Comparison of ENCODE assay signal across 22 cellular contexts in genomic region chr17:35847633-35848373, GRCh38. TPM values are rescaled to one million over a fixed set of nuclear protein-coding genes. Genes with fewer than 3 reads are reported as not detected.
DNase-seq lines count a peak whose midpoint lies in the region; ATAC-seq and TF ChIP-seq lines count a peak whose summit lies in the region.
"Had no signal": no experiment of that assay in that cellular context is flagged by ENCODE, and none has a peak within 500 bp of the region (broad histone marks: within the 10 kb centered on the region; RNA-seq: fewer than 3 reads in every experiment).

No MANE protein-coding gene starts in this region.

- POLR2A ChIA-PET in activated CD4-positive, alpha-beta T cell treated with anti-CD3 and anti-CD28 coated beads for 36 hours (lab: Charles Lee): interaction anchor here (0.9 kb wide), 1 partner anchor 84 kb away, joined by 3 read pairs; no protein-coding TSS in a partner anchor
- POLR2A ChIA-PET in HEK293 (lab: Yijun Ruan, JAX): interaction anchor here (0.6 kb wide), 1 partner anchor 128 kb away, joined by 3 read pairs; no protein-coding TSS in a partner anchor
- POLR2A ChIA-PET in naive thymus-derived CD4-positive, alpha-beta T cell (lab: Charles Lee): no interaction called here

- H3K27me3 ChIP-seq in naive thymus-derived CD4-positive, alpha-beta T cell (ENCODE audit: control insufficient read depth in 2 of 2, insufficient read depth in 2 of 2, low read length in 2 of 2): no peaks in the 10 kb centered on the region
- no peaks in the 10 kb centered on the region for H3K27me3 ChIP-seq in breast epithelium
- H3K27me3 ChIP-seq: colonic mucosa, ovary, transverse colon had no signal

- H3K9me3 ChIP-seq in HEK293 (ENCODE audit: control insufficient read depth, insufficient read depth, low read depth, low read length) (no peaks in the 10 kb centered on the region), breast epithelium (no peaks in the 10 kb centered on the region)
- H3K9me3 ChIP-seq in naive thymus-derived CD4-positive, alpha-beta T cell (ENCODE audit: control insufficient read depth in 2 of 3, low read length in 3 of 3): no peaks in the 10 kb centered on the region
- H3K9me3 ChIP-seq: colonic mucosa, ovary, transverse colon had no signal

- H3K36me3 Mint-ChIP-seq in activated CD4-positive, alpha-beta T cell treated with anti-CD3 and anti-CD28 coated beads for 36 hours (ENCODE audit: low read depth): peaks cover 50% of the 10 kb centered on the region
- H3K36me3 Mint-ChIP-seq in activated naive CD8-positive, alpha-beta T cell treated with anti-CD3 and anti-CD28 coated beads, Interleukin-2, amount 50 U/mL, for 24 hours (ENCODE audit: low read depth): peaks cover 48% of the 10 kb centered on the region
- H3K36me3 Mint-ChIP-seq in naive thymus-derived CD4-positive, alpha-beta T cell: peaks cover 9 to 35% (median 30%) of the 10 kb centered on the region in 5 donors

- TF ChIP-seq CTCF in HEK293 (tag by site-specific recombination; IDR thresholded peaks at IDR 0.05) (no peak), breast epithelium (IDR thresholded peaks at IDR 0.05) (no peak)

- DNase-seq in activated CD4-positive, alpha-beta T cell treated with anti-CD3 and anti-CD28 coated beads for 36 hours: no peak
- no peak for DNase-seq in activated CD4-positive, alpha-beta T cell treated with anti-CD3 and anti-CD28 coated beads for 4 hours
- DNase-seq in activated naive CD8-positive, alpha-beta T cell treated with anti-CD3 and anti-CD28 coated beads, Interleukin-2, amount 50 U/mL, for 24 hours: no peak
- no peak for DNase-seq in naive thymus-derived CD4-positive, alpha-beta T cell
- no peak for DNase-seq in NCI-H446 treated with DMSO at 0.1 percent for 48 hours (lab: John Stamatoyannopoulos, UW)
- DNase-seq in NCI-H1105 (lab: John Stamatoyannopoulos, UW): no peak
- no peak for DNase-seq in breast epithelium (ENCODE audit: low spot score in 2 of 2)
- DNase-seq: activated CD4-positive, CD25-positive, alpha-beta regulatory T cell; amygdala; CD4-positive, CD25-positive, alpha-beta regulatory T cell; colonic mucosa; erythroblast; GM23248; NCI-H187; NCI-H524; ovary; PC-9; stimulated activated CD4-positive, alpha-beta T cell treated with anti-CD3 and anti-CD28 coated beads, Interleukin-4, amount 100 ng/mL, for 4 hours; transverse colon had no signal

- H3K27ac Mint-ChIP-seq in activated CD4-positive, alpha-beta T cell treated with anti-CD3 and anti-CD28 coated beads for 36 hours: peak overlapping the region; percentile 41
- peak overlapping the region; percentile 5 for H3K27ac Mint-ChIP-seq in activated naive CD8-positive, alpha-beta T cell treated with anti-CD3 and anti-CD28 coated beads, Interleukin-2, amount 50 U/mL, for 24 hours
- peak overlapping the region in 7 of 9 donors; percentile 6 to 24 (median 20) for H3K27ac Mint-ChIP-seq in naive thymus-derived CD4-positive, alpha-beta T cell

- H3K4me1 Mint-ChIP-seq in activated CD4-positive, alpha-beta T cell treated with anti-CD3 and anti-CD28 coated beads for 36 hours: peaks cover 9% of the 10 kb centered on the region
- H3K4me1 Mint-ChIP-seq in activated naive CD8-positive, alpha-beta T cell treated with anti-CD3 and anti-CD28 coated beads, Interleukin-2, amount 50 U/mL, for 24 hours: peaks cover 6% of the 10 kb centered on the region
- H3K4me1 Mint-ChIP-seq in naive thymus-derived CD4-positive, alpha-beta T cell: peaks cover 0 to 16% (median 5%) of the 10 kb centered on the region in 7 donors

- intact Hi-C loops in activated CD4-positive, alpha-beta T cell treated with anti-CD3 and anti-CD28 coated beads for 36 hours (cut with DNase I, micrococcal nuclease): loop anchor here in 1 of 2 experiments (2.0 to 5.0 kb wide), 2 partner anchors 31 to 159 kb away; no protein-coding TSS in a partner anchor
- intact Hi-C loops in naive thymus-derived CD4-positive, alpha-beta T cell (cut with micrococcal nuclease): loop anchor here in 1 of 2 donors (2.0 to 5.0 kb wide), 3 partner anchors 44 to 119 kb away; no protein-coding TSS in a partner anchor
- intact Hi-C loops in breast epithelium (cut with DNase I; ENCODE audit: low total_unique reads): no loop called here

- CTCF ChIA-PET in activated CD4-positive, alpha-beta T cell treated with anti-CD3 and anti-CD28 coated beads for 36 hours (lab: Charles Lee): interaction anchor here (0.8 to 3.3 kb wide), 18 partner anchors 9 to 873 kb away, joined by 3 to 17 read pairs (median 4); partner anchors contain the start of gene CCL5
- CTCF ChIA-PET in HEK293 (lab: Yijun Ruan, JAX): interaction anchor here (0.5 to 3.4 kb wide), 15 partner anchors 10 to 635 kb away, joined by 3 to 25 read pairs (median 5); no protein-coding TSS in a partner anchor
- CTCF ChIA-PET in naive thymus-derived CD4-positive, alpha-beta T cell (lab: Charles Lee): no interaction called here

- no peak for ATAC-seq in activated CD4-positive, alpha-beta T cell treated with anti-CD3 and anti-CD28 coated beads for 36 hours
- ATAC-seq in activated naive CD8-positive, alpha-beta T cell treated with anti-CD3 and anti-CD28 coated beads, Interleukin-2, amount 50 U/mL, for 24 hours: no peak
- ATAC-seq in naive thymus-derived CD4-positive, alpha-beta T cell: no peak

- H3K9me3 Mint-ChIP-seq in activated CD4-positive, alpha-beta T cell treated with anti-CD3 and anti-CD28 coated beads for 36 hours (ENCODE audit: low read depth): no peaks in the 10 kb centered on the region
- no peaks in the 10 kb centered on the region for H3K9me3 Mint-ChIP-seq in activated naive CD8-positive, alpha-beta T cell treated with anti-CD3 and anti-CD28 coated beads, Interleukin-2, amount 50 U/mL, for 24 hours
- H3K9me3 Mint-ChIP-seq in naive thymus-derived CD4-positive, alpha-beta T cell: no peaks in the 10 kb centered on the region
- H3K9me3 Mint-ChIP-seq: CD4-positive, CD25-positive, alpha-beta regulatory T cell had no signal

- peak overlapping the region; percentile 25; the same call in 1 of the 2 replicates for H3K27ac ChIP-seq in HEK293 (ENCODE audit: extremely low read depth, low read depth, low read length)
- no peak overlapping the region for H3K27ac ChIP-seq in naive thymus-derived CD4-positive, alpha-beta T cell (ENCODE audit: low read depth, low read length)
- no peak overlapping the region for H3K27ac ChIP-seq in breast epithelium
- H3K27ac ChIP-seq: colonic mucosa, GM23248, ovary, PC-9, transverse colon had no signal

- H3K4me3 Mint-ChIP-seq in activated CD4-positive, alpha-beta T cell treated with anti-CD3 and anti-CD28 coated beads for 36 hours: no peak overlapping the region
- no peak overlapping the region for H3K4me3 Mint-ChIP-seq in activated naive CD8-positive, alpha-beta T cell treated with anti-CD3 and anti-CD28 coated beads, Interleukin-2, amount 50 U/mL, for 24 hours
- no peak overlapping the region for H3K4me3 Mint-ChIP-seq in naive thymus-derived CD4-positive, alpha-beta T cell
- H3K4me3 Mint-ChIP-seq: CD4-positive, CD25-positive, alpha-beta regulatory T cell had no signal

- H3K36me3 ChIP-seq in HEK293 (ENCODE audit: control insufficient read depth in 2 of 2, insufficient read depth in 1 of 2, low read length in 2 of 2) (peaks cover 94 to 98% of the 10 kb centered on the region in 2 experiments), breast epithelium (no peaks in the 10 kb centered on the region)
- H3K36me3 ChIP-seq in naive thymus-derived CD4-positive, alpha-beta T cell (ENCODE audit: control insufficient read depth in 2 of 3, insufficient read depth in 3 of 3, low read length in 3 of 3): peaks cover 22 to 45% (median 24%) of the 10 kb centered on the region in 3 experiments
- H3K36me3 ChIP-seq: ovary had no signal

- H3K4me3 ChIP-seq in HEK293 (ENCODE audit: low read depth, low read length) (no peak overlapping the region), breast epithelium (no peak overlapping the region)
- no peak overlapping the region for H3K4me3 ChIP-seq in naive thymus-derived CD4-positive, alpha-beta T cell (ENCODE audit: low read length)
- H3K4me3 ChIP-seq: colonic mucosa, GM23248, ovary, PC-9, transverse colon had no signal

- H3K4me1 ChIP-seq in HEK293 (ENCODE audit: control insufficient read depth, insufficient read depth, low read length) (no peaks in the 10 kb centered on the region), breast epithelium (no peaks in the 10 kb centered on the region)
- peaks cover 0 to 13% of the 10 kb centered on the region in 2 donors for H3K4me1 ChIP-seq in naive thymus-derived CD4-positive, alpha-beta T cell (ENCODE audit: control insufficient read depth in 2 of 2, insufficient read depth in 2 of 2, low read length in 2 of 2)
- H3K4me1 ChIP-seq: colonic mucosa, transverse colon had no signal

- TF ChIP-seq POLR2A in breast epithelium (IDR thresholded peaks at IDR 0.05): no peak

- H3K27me3 Mint-ChIP-seq in activated CD4-positive, alpha-beta T cell treated with anti-CD3 and anti-CD28 coated beads for 36 hours: no peaks in the 10 kb centered on the region
- no peaks in the 10 kb centered on the region for H3K27me3 Mint-ChIP-seq in activated naive CD8-positive, alpha-beta T cell treated with anti-CD3 and anti-CD28 coated beads, Interleukin-2, amount 50 U/mL, for 24 hours
- H3K27me3 Mint-ChIP-seq in naive thymus-derived CD4-positive, alpha-beta T cell: no peaks in the 10 kb centered on the region
- H3K27me3 Mint-ChIP-seq: CD4-positive, CD25-positive, alpha-beta regulatory T cell had no signal

TF ChIP-seq in HEK293, 187 proteins besides CTCF, POLR2A, EP300 and RAD21 (continues in another document):
- 0 out of 2 replicates have a peak, but pooled peaks have one; percentile 35 for TF ChIP-seq KLF9 (tag by site-specific recombination; IDR thresholded peaks at IDR 0.05; ENCODE audit: low read depth)

RNA-seq across cellular contexts. Expression of gene HEATR9, which starts 20.9 kb away (rescaled TPM):
- under 1 TPM in 1 of 2 experiments, not detected in 1; 0.18 TPM for total RNA-seq in activated CD4-positive, alpha-beta T cell treated with anti-CD3 and anti-CD28 coated beads for 36 hours
- total RNA-seq in naive thymus-derived CD4-positive, alpha-beta T cell: 1 to 10 TPM in 1 of 5 experiments, under 1 TPM in 1, not detected in 3; 0.22 to 1.9 TPM
- under 1 TPM in 1 of 2 donors, not detected in 1; 0.09 TPM for polyA plus RNA-seq in naive thymus-derived CD4-positive, alpha-beta T cell
- total RNA-seq in breast epithelium: under 1 TPM in 1 of 3 donors, not detected in 2; 0.16 TPM
- total RNA-seq: A673; CD4-positive, CD25-positive, alpha-beta regulatory T cell; colonic mucosa; GM23248; HT-29; ovary; PC-9; transverse colon had no signal
- polyA plus RNA-seq: CD4-positive, CD25-positive, alpha-beta regulatory T cell; GM23248 had no signal

RNA-seq across cellular contexts. Expression of gene CCL5, which starts 32.4 kb away (rescaled TPM):
- total RNA-seq in activated CD4-positive, alpha-beta T cell treated with anti-CD3 and anti-CD28 coated beads for 36 hours: 10 to 100 TPM; 33.1 to 50.4 TPM
- 100 to 1,000 TPM in 1 of 5 experiments, 10 to 100 TPM in 4; 17.0 to 192 (median 29.1) TPM for total RNA-seq in naive thymus-derived CD4-positive, alpha-beta T cell
- polyA plus RNA-seq in naive thymus-derived CD4-positive, alpha-beta T cell: 1 to 10 TPM; 2.8 to 4.1 TPM
- total RNA-seq in breast epithelium: 1 to 10 TPM; 3.5 to 7.6 (median 4.6) TPM
- total RNA-seq: A673, GM23248, HT-29, PC-9 had no signal
- polyA plus RNA-seq: GM23248 had no signal

RNA-seq across cellular contexts. Expression of gene TAF15, which starts 38.5 kb away (rescaled TPM):
- total RNA-seq in activated CD4-positive, alpha-beta T cell treated with anti-CD3 and anti-CD28 coated beads for 36 hours: 100 to 1,000 TPM; 316 to 330 TPM
- total RNA-seq in naive thymus-derived CD4-positive, alpha-beta T cell: 100 to 1,000 TPM; 162 to 281 (median 243) TPM
- polyA plus RNA-seq in naive thymus-derived CD4-positive, alpha-beta T cell: 10 to 100 TPM; 27.8 to 30.2 TPM
- total RNA-seq in breast epithelium: 10 to 100 TPM; 65.5 to 76.8 (median 72.8) TPM

RNA-seq across cellular contexts. Expression of gene MMP28, which starts 52.4 kb away (rescaled TPM):
- total RNA-seq in activated CD4-positive, alpha-beta T cell treated with anti-CD3 and anti-CD28 coated beads for 36 hours: under 1 TPM in 1 of 2 experiments, not detected in 1; 0.09 TPM
- total RNA-seq in naive thymus-derived CD4-positive, alpha-beta T cell: 10 to 100 TPM in 3 of 5 experiments, 1 to 10 TPM in 1, not detected in 1; 2.9 to 15.1 (median 14.0) TPM
- 10 to 100 TPM; 19.7 to 33.1 TPM for polyA plus RNA-seq in naive thymus-derived CD4-positive, alpha-beta T cell
- total RNA-seq in breast epithelium: 10 to 100 TPM in 2 of 3 donors, 1 to 10 TPM in 1; 5.6 to 25.6 (median 12.3) TPM
- total RNA-seq: A673; CD4-positive, CD25-positive, alpha-beta regulatory T cell; GM23248 had no signal
- polyA plus RNA-seq: GM23248 had no signal
